ENCODE assay signal across 8 cellular contexts in genomic region chr4:112636688-112637551, GRCh38. TPM values are rescaled to one million over a fixed set of nuclear protein-coding genes. Genes with fewer than 3 reads are reported as not detected.
DNase-seq lines count a peak whose midpoint lies in the region; ATAC-seq and TF ChIP-seq lines count a peak whose summit lies in the region.

TSS of gene LARP7 (plus strand) at chr4:112637143. CDS start at chr4:112644670, 7,527 bp downstream.
TSS of gene ZGRF1 (minus strand) at chr4:112636909. CDS start at chr4:112633176, 3,733 bp downstream.

- in situ Hi-C loops in HAP-1 (cut with MboI; ENCODE audit: low sequenced_read_pairs), result loop anchor here (5.0 to 10.0 kb wide), 2 partner anchors 130 to 298 kb away; no protein-coding TSS in a partner anchor

- H3K4me3 Mint-ChIP-seq in neural progenitor cell, result no peak within 1 kb of the TSS

- no peak within 1 kb of the TSS for H3K27ac Mint-ChIP-seq in neural progenitor cell

- peak; percentile 95 for ATAC-seq in foreskin keratinocyte

- peak within 1 kb of the TSS; percentile 78 for H2AFZ ChIP-seq in MM.1S (ENCODE audit: low read length)
- H2AFZ ChIP-seq in neural progenitor cell (replicated peaks), result peak within 1 kb of the TSS; percentile 92

- no peaks in the 10 kb centered on the region for H3K9me3 Mint-ChIP-seq in neural progenitor cell

- H3K4me1 Mint-ChIP-seq in neural progenitor cell, result peaks cover 8% of the 10 kb centered on the region

- H3K4me3 ChIP-seq in HAP-1, result peak within 1 kb of the TSS; percentile 64
- peak within 1 kb of the TSS; percentile 93 for H3K4me3 ChIP-seq in MM.1S (ENCODE audit: low read length)
- peak within 1 kb of the TSS; percentile 93 for H3K4me3 ChIP-seq in neural progenitor cell

- H4K20me1 ChIP-seq in MM.1S (ENCODE audit: insufficient read depth, low read length) (no peaks in the 10 kb centered on the region), neural progenitor cell (ENCODE audit: low read depth) (no peaks in the 10 kb centered on the region)

- peak within 1 kb of the TSS; percentile 88 for H3K4me2 ChIP-seq in MM.1S (ENCODE audit: low read depth, low read length)
- H3K4me2 ChIP-seq in neural progenitor cell, result peak within 1 kb of the TSS; percentile 99

- no peaks in the 10 kb centered on the region for H3K27me3 ChIP-seq in HAP-1 (ENCODE audit: low read depth)
- no peaks in the 10 kb centered on the region for H3K27me3 ChIP-seq in MM.1S (replicated peaks; ENCODE audit: insufficient read depth, low read length)
- no peaks in the 10 kb centered on the region for H3K27me3 ChIP-seq in foreskin keratinocyte
- no peaks in the 10 kb centered on the region for H3K27me3 ChIP-seq in neural progenitor cell

- H3K79me2 ChIP-seq in MM.1S (ENCODE audit: low read length) (peaks cover 67% of the 10 kb centered on the region), neural progenitor cell (ENCODE audit: low read depth) (peaks cover 93% of the 10 kb centered on the region)

- no peaks in the 10 kb centered on the region for H3K9me2 ChIP-seq in MM.1S (replicated peaks; ENCODE audit: insufficient read depth, low read length)

- H3K4me1 ChIP-seq in HAP-1, result peaks cover 10% of the 10 kb centered on the region
- H3K4me1 ChIP-seq in MM.1S (ENCODE audit: low read length), result no peaks in the 10 kb centered on the region; the same call in 1 of the 2 replicates
- H3K4me1 ChIP-seq in foreskin keratinocyte, result peaks cover 5% of the 10 kb centered on the region
- peaks cover 24% of the 10 kb centered on the region for H3K4me1 ChIP-seq in neural progenitor cell

- H3K9ac ChIP-seq in MM.1S (ENCODE audit: low read length), result peak within 1 kb of the TSS; percentile 83
- H3K9ac ChIP-seq in neural progenitor cell, result peak within 1 kb of the TSS; percentile 86

- H3F3A ChIP-seq in MM.1S (ENCODE audit: insufficient read depth, low read length), result peaks cover 15% of the 10 kb centered on the region; the same call in 1 of the 2 replicates
- H3F3A ChIP-seq in neural progenitor cell (ENCODE audit: low read depth), result peaks cover 75% of the 10 kb centered on the region

- H3K36me3 ChIP-seq in HAP-1 (replicated peaks) (peaks cover 4% of the 10 kb centered on the region), MM.1S (replicated peaks; ENCODE audit: insufficient read depth, low read length) (no peaks in the 10 kb centered on the region), neural progenitor cell (peaks cover 8% of the 10 kb centered on the region)

- peaks cover 2% of the 10 kb centered on the region for H3K36me3 Mint-ChIP-seq in neural progenitor cell

- DNase-seq in GDM1 (lab: John Stamatoyannopoulos, UW), result peak; percentile 98
- peak; percentile 98 to 99 for DNase-seq in HAP-1 (ENCODE audit: low spot score in 2 of 2)
- DNase-seq in MM.1S, result peak; percentile 99
- peak; percentile 82 for DNase-seq in SIG-M5 (lab: John Stamatoyannopoulos, UW)
- DNase-seq in activated gamma-delta T cell treated with Interleukin-2 at 50 U/mL for 16 hours, result peak; percentile 96
- peak; percentile 96 to 98 for DNase-seq in foreskin keratinocyte
- DNase-seq in neural progenitor cell (ENCODE audit: low spot score), result peak; percentile 99
- DNase-seq in stromal cell of bone marrow (ENCODE audit: low read depth), result peak; percentile 99

- H3K9me3 ChIP-seq in HAP-1 (no peaks in the 10 kb centered on the region), MM.1S (replicated peaks; ENCODE audit: insufficient read depth, low read length) (no peaks in the 10 kb centered on the region), neural progenitor cell (ENCODE audit: low read depth) (no peaks in the 10 kb centered on the region)

- peak; percentile 69 for TF ChIP-seq CTCF in MM.1S (IDR thresholded peaks at IDR 0.05; ENCODE audit: low read length)
- TF ChIP-seq CTCF in foreskin keratinocyte (conservative IDR thresholded peaks at IDR 0.05), result peak; percentile 97
- TF ChIP-seq CTCF in neural progenitor cell (IDR thresholded peaks at IDR 0.05), result peak; percentile 82

- peaks cover 2% of the 10 kb centered on the region for H3K27me3 Mint-ChIP-seq in neural progenitor cell (ENCODE audit: insufficient read depth, low read depth)

- peak within 1 kb of the TSS; percentile 93 for H3K27ac ChIP-seq in MM.1S (ENCODE audit: low read length)
- peak within 1 kb of the TSS; percentile 90 for H3K27ac ChIP-seq in foreskin keratinocyte
- H3K27ac ChIP-seq in neural progenitor cell, result peak within 1 kb of the TSS; percentile 94

RNA-seq across cellular contexts. Expression of gene LARP7, which starts in this region (rescaled TPM):
- 38.7 and 39.0 TPM in 2 replicates for total RNA-seq in foreskin keratinocyte
- polyA plus RNA-seq in foreskin keratinocyte, result 26.2 and 31.0 TPM in 2 replicates
- 88.7 and 154 TPM in 2 replicates for total RNA-seq in neural progenitor cell (ENCODE audit: low replicate concordance)

RNA-seq across cellular contexts. Expression of gene ZGRF1, which starts in this region (rescaled TPM):
- total RNA-seq in foreskin keratinocyte (12.0 and 13.0 TPM in 2 replicates), neural progenitor cell (ENCODE audit: low replicate concordance) (89.2 and 128 TPM in 2 replicates)
- polyA plus RNA-seq in foreskin keratinocyte, result 2.6 and 3.7 TPM in 2 replicates

Comparison
In these comparisons a context has a peak if more than half of its experiments do, and no peak if none do; other contexts are left out.
1. Peak in every context shown above with its lines: DNase-seq, ATAC-seq, H3K4me3 ChIP-seq and H3K27ac ChIP-seq.